ENCODE assay signal across 36 cellular contexts in genomic region chr18:54218299-54218698, GRCh38. TPM values are rescaled to one million over a fixed set of nuclear protein-coding genes. Genes with fewer than 3 reads are reported as not detected.
A peak's percentile ranks its signal among the peaks of the same experiment; 100 is the strongest.
DNase-seq lines count a peak whose midpoint lies in the region; ATAC-seq, FAIRE-seq and TF ChIP-seq lines count a peak whose summit lies in the region.
"Had no signal": no experiment of that assay in that cellular context is flagged by ENCODE, and none has a peak within 500 bp of the region (broad histone marks: within the 10 kb centered on the region; RNA-seq: fewer than 3 reads in every experiment).

No MANE protein-coding gene starts in this region.

- H4K20me1 ChIP-seq in DOHH2 (ENCODE audit: control insufficient read depth, insufficient read depth, low read depth, low read length) = no peaks in the 10 kb centered on the region
- H4K20me1 ChIP-seq in Karpas-422 (ENCODE audit: insufficient read depth, low read depth, low read length) = peaks cover 7% of the 10 kb centered on the region

- no peaks in the 10 kb centered on the region for H3K27me3 ChIP-seq in DOHH2 (ENCODE audit: control insufficient read depth, low read length)
- H3K27me3 ChIP-seq in Karpas-422 (ENCODE audit: low read length) = no peaks in the 10 kb centered on the region
- H3K27me3 ChIP-seq in small intestine (ENCODE audit: control insufficient read depth in 2 of 2, insufficient read depth in 2 of 2, low read length in 2 of 2) = no peaks in the 10 kb centered on the region
- no peaks in the 10 kb centered on the region for H3K27me3 ChIP-seq in H7 (ENCODE audit: control insufficient read depth, insufficient read depth, low read length)
- H3K27me3 ChIP-seq: dorsolateral prefrontal cortex, esophagus squamous epithelium, foreskin keratinocyte, heart left ventricle had no signal

- H3K36me3 Mint-ChIP-seq in T-helper 17 cell (ENCODE audit: low read depth) = no peaks in the 10 kb centered on the region
- H3K36me3 Mint-ChIP-seq: natural killer cell had no signal

- no peak overlapping the region for H3K4me3 Mint-ChIP-seq in T-helper 17 cell
- H3K4me3 Mint-ChIP-seq: activated naive CD4-positive, alpha-beta T cell treated with anti-CD3 and anti-CD28 coated beads, Interleukin-2, amount 50 U/mL, for 24 hours; brain; CD14-positive monocyte; stimulated activated effector memory CD8-positive, alpha-beta T cell treated with anti-CD3 and anti-CD28 coated beads, Interleukin-12 subunit alpha, Interleukin-12 subunit beta, amount 100 ng/mL, for 72 hours had no signal

- H3K9me2 ChIP-seq in DOHH2 (replicated peaks; ENCODE audit: control insufficient read depth, low read length) = no peaks in the 10 kb centered on the region
- H3K9me2 ChIP-seq in Karpas-422 (replicated peaks; ENCODE audit: insufficient read depth, low read length) = no peaks in the 10 kb centered on the region

- H3K4me2 ChIP-seq in DOHH2 (ENCODE audit: low read length) (peak overlapping the region; percentile 90), Karpas-422 (ENCODE audit: low read depth, low read length, poor library complexity, severe bottlenecking) (peak overlapping the region; percentile 97)

- peak overlapping the region; percentile 24 for H3K27ac Mint-ChIP-seq in T-helper 17 cell
- H3K27ac Mint-ChIP-seq: activated naive CD4-positive, alpha-beta T cell treated with anti-CD3 and anti-CD28 coated beads, Interleukin-2, amount 50 U/mL, for 24 hours; activated T-helper 2 cell treated with anti-CD3 and anti-CD28 coated beads, Interferon-gamma antibody, Interleukin-2, Interleukin-4, amounts not matched to agents 10 μg/mL and 5 μg/mL and 100 μg/mL, durations not matched to agents 14 hours and 24 hours and 36 hours; brain; stimulated activated effector memory CD8-positive, alpha-beta T cell treated with anti-CD3 and anti-CD28 coated beads, Interleukin-12 subunit alpha, Interleukin-12 subunit beta, amount 100 ng/mL, for 72 hours had no signal

- H3K36me3 ChIP-seq in DOHH2 (ENCODE audit: control insufficient read depth, low read length) (peaks cover 76% of the 10 kb centered on the region), Karpas-422 (ENCODE audit: insufficient read depth, low read length) (peaks cover 31% of the 10 kb centered on the region), small intestine (ENCODE audit: control insufficient read depth in 2 of 2, insufficient read depth in 2 of 2, low read length in 2 of 2) (no peaks in the 10 kb centered on the region), H7 (replicated peaks; ENCODE audit: control insufficient read depth, insufficient read depth, low read length) (no peaks in the 10 kb centered on the region)
- H3K36me3 ChIP-seq: esophagus squamous epithelium, heart left ventricle, prostate gland had no signal

- H3K4me1 Mint-ChIP-seq in T-helper 17 cell = peaks cover 53% of the 10 kb centered on the region

- H3K4me3 ChIP-seq in DOHH2 (ENCODE audit: low read length) = peak overlapping the region; percentile 78
- H3K4me3 ChIP-seq in Karpas-422 (ENCODE audit: low read length) = peak overlapping the region; percentile 44
- no peak overlapping the region for H3K4me3 ChIP-seq in small intestine (ENCODE audit: low read depth in 1 of 2, low read length in 2 of 2)
- H3K4me3 ChIP-seq in H7 (ENCODE audit: insufficient read depth, low read depth, low read length) = no peak overlapping the region
- H3K4me3 ChIP-seq: dorsolateral prefrontal cortex, esophagus squamous epithelium, heart left ventricle, prostate gland had no signal

- H3F3A ChIP-seq in DOHH2 (ENCODE audit: control insufficient read depth, insufficient read depth) = peaks cover 53% of the 10 kb centered on the region

- no peaks in the 10 kb centered on the region for H3K27me3 Mint-ChIP-seq in T-helper 17 cell
- H3K27me3 Mint-ChIP-seq: activated naive CD4-positive, alpha-beta T cell treated with anti-CD3 and anti-CD28 coated beads, Interleukin-2, amount 50 U/mL, for 24 hours; brain; type B pancreatic cell had no signal

- H3K79me2 ChIP-seq in DOHH2 (ENCODE audit: control insufficient read depth, low read length) (peaks cover 99% of the 10 kb centered on the region), Karpas-422 (ENCODE audit: low read length) (peaks cover 97% of the 10 kb centered on the region)

- H3K27ac ChIP-seq in DOHH2 (ENCODE audit: low read depth, low read length) = peak overlapping the region; percentile 99
- H3K27ac ChIP-seq in Karpas-422 (ENCODE audit: low read length) = peak overlapping the region; percentile 98
- no peak overlapping the region for H3K27ac ChIP-seq in small intestine (ENCODE audit: low read depth in 1 of 2, low read length in 1 of 2)
- H3K27ac ChIP-seq: dorsolateral prefrontal cortex, esophagus squamous epithelium, foreskin keratinocyte, heart left ventricle, prostate gland, VCaP had no signal

- H3K9ac ChIP-seq in Karpas-422 (ENCODE audit: low read length) = peak overlapping the region; percentile 55

- 75 to 92% (median 83%) methylated on average over 2 of the region's 2 CpGs for WGBS in small intestine, 3 donors

- H3K9me3 ChIP-seq in DOHH2 (ENCODE audit: control insufficient read depth, insufficient read depth, low read length) (no peaks in the 10 kb centered on the region), Karpas-422 (ENCODE audit: low read length) (no peaks in the 10 kb centered on the region), T-helper 17 cell (ENCODE audit: control insufficient read depth, low read length, poor library complexity, severe bottlenecking) (no peaks in the 10 kb centered on the region), small intestine (ENCODE audit: control insufficient read depth, low read depth) (no peaks in the 10 kb centered on the region)
- H3K9me3 ChIP-seq: esophagus squamous epithelium, heart left ventricle, prostate gland had no signal

- ATAC-seq in T-helper 17 cell (no peak), HG02623 (IDR thresholded peaks at IDR 0.05; ENCODE audit: unreplicated experiment) (no peak)
- ATAC-seq: foreskin keratinocyte; heart left ventricle; natural killer cell; stimulated activated effector memory CD8-positive, alpha-beta T cell treated with anti-CD3 and anti-CD28 coated beads, Interleukin-12 subunit alpha, Interleukin-12 subunit beta, amount 100 ng/mL, for 72 hours had no signal

- DNase-seq in Karpas-422 = peak; percentile 54
- no peak for DNase-seq in T-helper 17 cell
- DNase-seq in small intestine = peak; percentile 52
- DNase-seq in dedifferentiated amniotic fluid mesenchymal stem cell (ENCODE audit: extremely low spot score) = no peak
- no peak for DNase-seq in H7
- DNase-seq: activated CD4-positive, alpha-beta T cell treated with anti-CD3 and anti-CD28 coated beads for 4 hours; activated T-cell treated with anti-CD3 and anti-CD28 coated beads for 4 hours; amniotic stem cell; dorsolateral prefrontal cortex; esophagus squamous epithelium; foreskin keratinocyte; GOT3; heart left ventricle; islet precursor cell; KBM-7; midbrain; natural killer cell; NCI-H146; NCI-H2107; NCI-H345; NCI-H69; nucleus accumbens; SW 1271; T1000 had no signal

- H3K4me1 ChIP-seq in DOHH2 (ENCODE audit: control insufficient read depth, low read length) (peaks cover 79% of the 10 kb centered on the region), Karpas-422 (ENCODE audit: low read length) (peaks cover 92% of the 10 kb centered on the region), small intestine (ENCODE audit: control insufficient read depth in 2 of 2, insufficient read depth in 1 of 2, low read depth in 1 of 2, low read length in 1 of 2) (peaks cover 5 to 13% of the 10 kb centered on the region in 2 donors)

- FAIRE-seq in small intestine (lab: Jason Lieb, UNC) = no peak
- FAIRE-seq: endometrium, HTR-8/SVneo had no signal

- no peak for TF ChIP-seq CTCF in DOHH2 (IDR thresholded peaks at IDR 0.05; ENCODE audit: low read depth, low read length, poor library complexity, severe bottlenecking)

- H2AFZ ChIP-seq in Karpas-422 (ENCODE audit: low read length) = no peak overlapping the region

RNA-seq across cellular contexts. Expression of gene MBD2, which starts 6.2 kb away (rescaled TPM):
- 53.5 and 61.3 TPM in 2 replicates for total RNA-seq in Karpas-422 (2014; rRNA removed; shearing (Covaris generic); ENCODE audit: low replicate concordance)
- total RNA-seq in T-helper 17 cell = 100 to 1,000 TPM; 108 TPM
- polyA plus RNA-seq in small intestine = 10 to 100 TPM; 24.0 to 37.6 (median 36.2) TPM
- total RNA-seq in H7 (2014; rRNA removed; shearing (Covaris generic)) = 55.9 and 61.0 TPM in 2 replicates

RNA-seq across cellular contexts. Expression of gene POLI, which starts 51.0 kb away (rescaled TPM):
- 20.1 and 43.2 TPM in 2 replicates for total RNA-seq in Karpas-422 (2014; rRNA removed; shearing (Covaris generic); ENCODE audit: low replicate concordance)
- total RNA-seq in T-helper 17 cell = 10 to 100 TPM; 27.2 to 28.4 TPM
- 1 to 10 TPM; 4.3 to 7.8 (median 6.1) TPM for polyA plus RNA-seq in small intestine
- total RNA-seq in H7 (2014; rRNA removed; shearing (Covaris generic)) = 30.7 and 55.2 TPM in 2 replicates

Comparison
In these comparisons a context has a peak if more than half of its experiments do, and no peak if none do; other contexts are left out.
1. H3K27ac ChIP-seq: peak in DOHH2 (single experiment) and Karpas-422 (single experiment); none in small intestine (0 of 2).
2. H3K4me3 ChIP-seq: peak in DOHH2 (single experiment) and Karpas-422 (single experiment); none in small intestine (0 of 2) and H7 (single experiment).
3. DNase-seq: peak in Karpas-422 (single experiment) and small intestine (single experiment); none in T-helper 17 cell (0 of 3), dedifferentiated amniotic fluid mesenchymal stem cell (single experiment) and H7 (single experiment).